2 cellular contexts compared by ENCODE assay signal in the genomic region with DNA sequence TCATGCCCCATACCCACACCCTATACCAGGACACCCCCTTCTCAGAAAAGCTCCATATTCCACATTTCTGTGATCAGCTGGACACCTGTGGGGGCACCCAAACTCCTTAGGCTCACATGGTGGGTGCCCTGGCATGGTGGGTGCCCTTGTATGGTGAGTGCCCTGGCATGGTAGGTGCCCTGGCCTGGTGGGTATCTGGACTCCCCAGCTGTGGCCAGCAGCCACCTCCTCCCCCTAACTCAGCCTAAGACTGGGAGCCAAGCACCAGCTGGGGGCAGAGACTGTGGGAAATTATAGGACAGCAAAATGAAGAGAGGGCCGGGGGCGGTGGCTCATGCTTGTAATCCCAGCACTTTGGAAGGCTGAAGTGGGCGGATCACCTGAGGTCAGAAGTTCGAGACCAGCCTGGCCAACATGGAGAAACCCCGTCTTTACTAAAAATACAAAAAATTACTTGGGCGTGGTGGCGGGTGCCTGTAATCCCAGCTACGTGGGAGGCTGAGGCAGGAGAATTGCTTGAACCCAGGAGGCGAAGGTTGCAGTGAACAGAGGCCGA. TPM values are rescaled to one million over a fixed set of nuclear protein-coding genes. Genes with fewer than 3 reads are reported as not detected.
"Had no signal": no experiment of that assay in that cellular context is flagged by ENCODE, and none has a peak within 500 bp of the region (broad histone marks: within the 10 kb centered on the region; RNA-seq: fewer than 3 reads in every experiment).

No MANE protein-coding gene starts in this region.

RNA-seq across cellular contexts. Expression of gene SERPINF2, which starts 33.8 kb away (rescaled TPM):
- total RNA-seq: activated CD4-positive, alpha-beta memory T cell treated with anti-CD3 and anti-CD28 coated beads for 36 hours had no signal
- polyA plus RNA-seq: cardiac muscle cell had no signal
